1 cellular context compared by ENCODE assay signal in the genomic region with DNA sequence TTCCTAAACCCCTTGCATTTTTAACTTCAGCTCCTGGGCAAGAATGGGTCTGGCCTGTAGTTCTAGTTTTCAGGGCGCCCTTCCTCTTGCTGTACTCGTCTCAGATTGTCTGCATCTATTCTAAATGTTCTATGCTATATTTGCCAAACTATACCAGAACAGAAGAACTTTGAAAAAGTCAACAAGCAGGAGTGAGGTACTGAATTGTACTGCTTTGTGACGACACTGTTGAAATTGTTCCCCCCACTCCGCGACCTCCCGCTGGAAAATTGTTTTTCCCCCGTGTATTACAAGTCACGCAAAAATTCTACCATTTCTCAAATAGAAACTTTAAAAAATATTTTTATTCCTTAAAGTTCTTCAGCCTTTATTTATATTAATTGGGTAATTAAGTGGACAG.
TF ChIP-seq lines count a peak whose summit lies in the region.

No MANE protein-coding gene starts in this region.

TF ChIP-seq in GM23338, 12 proteins besides CTCF, POLR2A, EP300 and RAD21:
- TF ChIP-seq, protein P1, sequence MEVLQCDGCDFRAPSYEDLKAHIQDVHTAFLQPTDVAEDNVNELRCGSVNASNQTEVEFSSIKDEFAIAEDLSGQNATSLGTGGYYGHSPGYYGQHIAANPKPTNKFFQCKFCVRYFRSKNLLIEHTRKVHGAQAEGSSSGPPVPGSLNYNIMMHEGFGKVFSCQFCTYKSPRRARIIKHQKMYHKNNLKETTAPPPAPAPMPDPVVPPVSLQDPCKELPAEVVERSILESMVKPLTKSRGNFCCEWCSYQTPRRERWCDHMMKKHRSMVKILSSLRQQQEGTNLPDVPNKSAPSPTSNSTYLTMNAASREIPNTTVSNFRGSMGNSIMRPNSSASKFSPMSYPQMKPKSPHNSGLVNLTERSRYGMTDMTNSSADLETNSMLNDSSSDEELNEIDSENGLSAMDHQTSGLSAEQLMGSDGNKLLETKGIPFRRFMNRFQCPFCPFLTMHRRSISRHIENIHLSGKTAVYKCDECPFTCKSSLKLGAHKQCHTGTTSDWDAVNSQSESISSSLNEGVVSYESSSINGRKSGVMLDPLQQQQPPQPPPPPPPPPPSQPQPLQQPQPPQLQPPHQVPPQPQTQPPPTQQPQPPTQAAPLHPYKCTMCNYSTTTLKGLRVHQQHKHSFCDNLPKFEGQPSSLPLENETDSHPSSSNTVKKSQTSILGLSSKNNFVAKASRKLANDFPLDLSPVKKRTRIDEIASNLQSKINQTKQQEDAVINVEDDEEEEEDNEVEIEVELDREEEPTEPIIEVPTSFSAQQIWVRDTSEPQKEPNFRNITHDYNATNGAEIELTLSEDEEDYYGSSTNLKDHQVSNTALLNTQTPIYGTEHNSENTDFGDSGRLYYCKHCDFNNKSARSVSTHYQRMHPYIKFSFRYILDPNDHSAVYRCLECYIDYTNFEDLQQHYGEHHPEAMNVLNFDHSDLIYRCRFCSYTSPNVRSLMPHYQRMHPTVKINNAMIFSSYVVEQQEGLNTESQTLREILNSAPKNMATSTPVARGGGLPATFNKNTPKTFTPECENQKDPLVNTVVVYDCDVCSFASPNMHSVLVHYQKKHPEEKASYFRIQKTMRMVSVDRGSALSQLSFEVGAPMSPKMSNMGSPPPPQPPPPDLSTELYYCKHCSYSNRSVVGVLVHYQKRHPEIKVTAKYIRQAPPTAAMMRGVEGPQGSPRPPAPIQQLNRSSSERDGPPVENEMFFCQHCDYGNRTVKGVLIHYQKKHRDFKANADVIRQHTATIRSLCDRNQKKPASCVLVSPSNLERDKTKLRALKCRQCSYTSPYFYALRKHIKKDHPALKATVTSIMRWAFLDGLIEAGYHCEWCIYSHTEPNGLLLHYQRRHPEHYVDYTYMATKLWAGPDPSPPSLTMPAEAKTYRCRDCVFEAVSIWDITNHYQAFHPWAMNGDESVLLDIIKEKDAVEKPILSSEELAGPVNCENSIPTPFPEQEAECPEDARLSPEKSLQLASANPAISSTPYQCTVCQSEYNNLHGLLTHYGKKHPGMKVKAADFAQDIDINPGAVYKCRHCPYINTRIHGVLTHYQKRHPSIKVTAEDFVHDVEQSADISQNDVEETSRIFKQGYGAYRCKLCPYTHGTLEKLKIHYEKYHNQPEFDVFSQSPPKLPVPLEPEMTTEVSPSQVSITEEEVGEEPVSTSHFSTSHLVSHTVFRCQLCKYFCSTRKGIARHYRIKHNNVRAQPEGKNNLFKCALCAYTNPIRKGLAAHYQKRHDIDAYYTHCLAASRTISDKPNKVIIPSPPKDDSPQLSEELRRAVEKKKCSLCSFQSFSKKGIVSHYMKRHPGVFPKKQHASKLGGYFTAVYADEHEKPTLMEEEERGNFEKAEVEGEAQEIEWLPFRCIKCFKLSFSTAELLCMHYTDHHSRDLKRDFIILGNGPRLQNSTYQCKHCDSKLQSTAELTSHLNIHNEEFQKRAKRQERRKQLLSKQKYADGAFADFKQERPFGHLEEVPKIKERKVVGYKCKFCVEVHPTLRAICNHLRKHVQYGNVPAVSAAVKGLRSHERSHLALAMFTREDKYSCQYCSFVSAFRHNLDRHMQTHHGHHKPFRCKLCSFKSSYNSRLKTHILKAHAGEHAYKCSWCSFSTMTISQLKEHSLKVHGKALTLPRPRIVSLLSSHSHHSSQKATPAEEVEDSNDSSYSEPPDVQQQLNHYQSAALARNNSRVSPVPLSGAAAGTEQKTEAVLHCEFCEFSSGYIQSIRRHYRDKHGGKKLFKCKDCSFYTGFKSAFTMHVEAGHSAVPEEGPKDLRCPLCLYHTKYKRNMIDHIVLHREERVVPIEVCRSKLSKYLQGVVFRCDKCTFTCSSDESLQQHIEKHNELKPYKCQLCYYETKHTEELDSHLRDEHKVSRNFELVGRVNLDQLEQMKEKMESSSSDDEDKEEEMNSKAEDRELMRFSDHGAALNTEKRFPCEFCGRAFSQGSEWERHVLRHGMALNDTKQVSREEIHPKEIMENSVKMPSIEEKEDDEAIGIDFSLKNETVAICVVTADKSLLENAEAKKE (CRISPR knock-in tag; IDR thresholded peaks at IDR 0.05), result no peak
